ENCODE assay signal across 8 cellular contexts in the genomic region with DNA sequence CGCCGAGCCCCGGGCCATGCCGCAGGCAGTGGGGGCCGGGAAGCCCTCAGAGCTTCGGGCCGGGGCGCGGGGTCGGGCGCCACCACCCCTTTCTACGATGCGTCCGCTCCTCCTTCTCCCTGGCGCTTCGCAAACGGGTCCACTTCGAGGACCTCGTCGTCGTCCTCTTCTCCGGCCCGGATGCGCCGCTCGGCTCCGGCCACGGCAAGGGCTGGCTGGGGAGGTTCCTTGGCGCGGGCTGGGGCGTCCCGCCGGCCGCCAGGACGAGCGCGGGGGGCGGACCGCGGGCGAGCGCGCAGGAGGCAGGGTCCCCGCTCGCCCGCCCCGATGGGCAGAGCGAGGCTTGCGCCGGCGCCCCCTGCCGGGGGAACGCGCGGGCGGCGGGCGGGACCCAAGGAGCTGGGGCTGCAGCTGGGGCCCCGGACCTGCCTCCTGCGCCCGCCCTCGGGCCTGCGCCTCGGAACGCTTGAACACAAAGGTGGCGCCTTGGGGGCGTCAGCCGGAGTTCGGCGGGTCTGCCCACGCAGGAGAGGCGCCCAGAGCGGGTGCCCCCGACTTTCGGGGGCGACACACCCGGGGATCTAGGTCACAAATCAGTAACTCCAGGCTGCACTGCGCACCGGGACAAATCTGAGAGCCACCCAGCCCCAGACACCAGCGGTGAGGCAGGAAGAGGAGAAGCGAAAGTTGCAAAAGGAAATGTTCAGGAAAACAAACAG. TPM values are rescaled to one million over a fixed set of nuclear protein-coding genes. Genes with fewer than 3 reads are reported as not detected.
DNase-seq lines count a peak whose midpoint lies in the region; ATAC-seq and TF ChIP-seq lines count a peak whose summit lies in the region.

A gene (minus strand): TSS at position 283 of the 719 bp plus-strand sequence.

- DNase-seq in EH (ENCODE audit: low read depth), result peak; percentile 42
- peak; percentile 38 for DNase-seq in SK-MEL-5 (ENCODE audit: low read depth, low spot score)
- DNase-seq in brain microvascular endothelial cell, result no peak
- peak; percentile 88 for DNase-seq in iPS-NIHi7 (ENCODE audit: extremely low spot score)
- DNase-seq in stimulated activated CD4-positive, alpha-beta T cell treated with anti-CD3 and anti-CD28 coated beads, Interleukin-12 subunit alpha, Interleukin-12 subunit beta, amount 100 ng/mL, for 48 hours (ENCODE audit: low read depth in 2 of 3, low spot score in 1 of 3), result peak in 2 of 3 donors; percentile 22 to 47

- peak within 1 kb of the TSS; percentile 48 for H3K4me3 ChIP-seq in brain microvascular endothelial cell (ENCODE audit: low read depth, low read length)

- TF ChIP-seq CTCF in brain microvascular endothelial cell (IDR thresholded peaks at IDR 0.05; ENCODE audit: low read depth, low read length, missing control alignments), result peak; percentile 19

- no peak within 1 kb of the TSS for H3K27ac ChIP-seq in brain microvascular endothelial cell

- ATAC-seq in HG02759 (IDR thresholded peaks at IDR 0.05; ENCODE audit: unreplicated experiment) (peak; percentile 74), HG03342 (IDR thresholded peaks at IDR 0.05; ENCODE audit: unreplicated experiment) (no peak), GM21529 (IDR thresholded peaks at IDR 0.05; ENCODE audit: unreplicated experiment) (no peak)

- H3K36me3 ChIP-seq in brain microvascular endothelial cell (replicated peaks), result no peaks in the 10 kb centered on the region

- in situ Hi-C loops in SK-MEL-5 (cut with HindIII; ENCODE audit: low pct_unique_long_range_greater_than_20kb, low sequenced_read_pairs), result no loop called here
- in situ Hi-C loops in brain microvascular endothelial cell (cut with HindIII; ENCODE audit: low pct_ligation_motif_present, low sequenced_read_pairs), result no loop called here

- peaks cover 44% of the 10 kb centered on the region for H3K27me3 ChIP-seq in brain microvascular endothelial cell (replicated peaks)

RNA-seq across cellular contexts. Expression of the gene that starts here (rescaled TPM):
- 0.11 and 0.27 TPM in 2 replicates for total RNA-seq in SK-MEL-5 (2014; rRNA removed; shearing (Covaris generic))
- 0.61 and 0.83 TPM in 2 replicates for polyA plus RNA-seq in SK-MEL-5 (2015; cell fraction: cytosol; rRNA removed)
- 0.34 TPM in 1 of 2 replicates, not detected in the other for polyA plus RNA-seq in SK-MEL-5 (2015; cell fraction: nucleus; rRNA removed)

Comparison
In these comparisons a context has a peak if more than half of its experiments do, and no peak if none do; other contexts are left out.
1. Peak in DNase-seq in SK-MEL-5; RNA of the gene not detected or under 1 TPM.